Comparison of ENCODE assay signal across 2 cellular contexts in the genomic region with DNA sequence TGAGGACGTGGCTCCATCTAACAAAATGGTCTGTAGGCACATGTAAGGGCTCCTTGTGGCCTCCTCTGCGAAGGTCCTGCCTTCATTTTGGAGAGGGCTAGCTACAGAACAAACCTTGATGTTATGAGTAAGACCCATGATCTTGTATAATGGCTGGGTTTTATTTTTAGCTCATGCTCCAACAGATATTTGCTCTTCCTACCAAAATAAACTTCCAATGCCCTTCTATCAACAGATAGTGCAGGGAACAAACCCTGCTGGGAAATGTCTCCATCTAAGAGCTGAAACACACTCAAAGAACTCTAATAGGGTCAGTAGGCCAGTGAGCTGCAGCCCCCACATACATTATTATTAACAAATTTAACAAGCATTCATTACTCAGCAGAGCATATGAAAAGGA.
TF ChIP-seq lines count a peak whose summit lies in the region.

No MANE protein-coding gene starts in this region.

TF ChIP-seq in liver, 16 proteins besides CTCF, POLR2A, EP300 and RAD21:
- TF ChIP-seq RXRA (IDR thresholded peaks at IDR 0.05) (peak; percentile 73 to 83), NR2F2 (IDR thresholded peaks at IDR 0.05) (peak; percentile 45), FOXA1 (IDR thresholded peaks at IDR 0.05) (peak; percentile 48), GABPA (IDR thresholded peaks at IDR 0.05 in 1 of 2, conservative IDR thresholded peaks at IDR 0.05 in 1 of 2) (no peak), ZBTB33 (IDR thresholded peaks at IDR 0.05) (peak; percentile 47), FOXA2 (IDR thresholded peaks at IDR 0.05) (peak; percentile 61), YY1 (IDR thresholded peaks at IDR 0.05) (peak; percentile 89), ATF3 (IDR thresholded peaks at IDR 0.05) (no peak), REST (IDR thresholded peaks at IDR 0.05) (peak; percentile 63), SP1 (IDR thresholded peaks at IDR 0.05) (peak; percentile 77), HNF4A (conservative IDR thresholded peaks at IDR 0.05) (peak; percentile 65 to 78), JUND (IDR thresholded peaks at IDR 0.05) (peak in 1 of 2 donors; percentile 49), EGR1 (IDR thresholded peaks at IDR 0.05; ENCODE audit: low read depth in 2 of 2) (peak in 1 of 2 donors; percentile 15), TAF1 (conservative IDR thresholded peaks at IDR 0.05) (no peak)
- TF ChIP-seq, protein P1, sequence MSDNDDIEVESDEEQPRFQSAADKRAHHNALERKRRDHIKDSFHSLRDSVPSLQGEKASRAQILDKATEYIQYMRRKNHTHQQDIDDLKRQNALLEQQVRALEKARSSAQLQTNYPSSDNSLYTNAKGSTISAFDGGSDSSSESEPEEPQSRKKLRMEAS (IDR thresholded peaks at IDR 0.05), result peak; percentile 43

TF ChIP-seq in HepG2, 621 proteins besides CTCF, POLR2A, EP300 and RAD21:
- TF ChIP-seq, protein P2, sequence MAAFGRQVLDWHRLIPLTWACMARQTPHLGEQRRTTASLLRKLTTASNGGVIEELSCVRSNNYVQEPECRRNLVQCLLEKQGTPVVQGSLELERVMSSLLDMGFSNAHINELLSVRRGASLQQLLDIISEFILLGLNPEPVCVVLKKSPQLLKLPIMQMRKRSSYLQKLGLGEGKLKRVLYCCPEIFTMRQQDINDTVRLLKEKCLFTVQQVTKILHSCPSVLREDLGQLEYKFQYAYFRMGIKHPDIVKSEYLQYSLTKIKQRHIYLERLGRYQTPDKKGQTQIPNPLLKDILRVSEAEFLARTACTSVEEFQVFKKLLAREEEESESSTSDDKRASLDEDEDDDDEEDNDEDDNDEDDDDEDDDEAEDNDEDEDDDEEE (CRISPR knock-in tag; IDR thresholded peaks at IDR 0.05), result no peak
- TF ChIP-seq ATF1 (CRISPR knock-in tag; IDR thresholded peaks at IDR 0.05) (no peak), NFKB2 (CRISPR knock-in tag; IDR thresholded peaks at IDR 0.05; ENCODE audit: borderline replicate concordance) (no peak), SRSF9 (IDR thresholded peaks at IDR 0.05; ENCODE audit: borderline replicate concordance, insufficient read depth, low read depth, low read length, poor library complexity, severe bottlenecking) (no peak), ZNF577 (CRISPR knock-in tag; IDR thresholded peaks at IDR 0.05; ENCODE audit: borderline replicate concordance, low read depth) (no peak), FOXK1 (CRISPR knock-in tag; IDR thresholded peaks at IDR 0.05; ENCODE audit: borderline replicate concordance, low read depth) (no peak), CBX1 (IDR thresholded peaks at IDR 0.05; ENCODE audit: low read depth) (no peak), ATF7 (IDR thresholded peaks at IDR 0.05) (no peak), ATF7 (CRISPR knock-in tag; IDR thresholded peaks at IDR 0.05) (no peak), SUZ12 (IDR thresholded peaks at IDR 0.05; ENCODE audit: low read depth, low read length) (no peak), RBM22 (optimal IDR thresholded peaks at IDR 0.05; ENCODE audit: low read length) (no peak), ZFP36L1 (CRISPR knock-in tag; IDR thresholded peaks at IDR 0.05) (no peak), SMARCE1 (IDR thresholded peaks at IDR 0.05; ENCODE audit: borderline replicate concordance) (no peak), JUNB (CRISPR knock-in tag; IDR thresholded peaks at IDR 0.05; ENCODE audit: borderline replicate concordance) (no peak), ZNF264 (CRISPR knock-in tag; IDR thresholded peaks at IDR 0.05) (no peak), FOSL1 (CRISPR knock-in tag; IDR thresholded peaks at IDR 0.05; ENCODE audit: borderline replicate concordance) (no peak), ZNF740 (CRISPR knock-in tag; IDR thresholded peaks at IDR 0.05) (no peak)
